In the genomic region with DNA sequence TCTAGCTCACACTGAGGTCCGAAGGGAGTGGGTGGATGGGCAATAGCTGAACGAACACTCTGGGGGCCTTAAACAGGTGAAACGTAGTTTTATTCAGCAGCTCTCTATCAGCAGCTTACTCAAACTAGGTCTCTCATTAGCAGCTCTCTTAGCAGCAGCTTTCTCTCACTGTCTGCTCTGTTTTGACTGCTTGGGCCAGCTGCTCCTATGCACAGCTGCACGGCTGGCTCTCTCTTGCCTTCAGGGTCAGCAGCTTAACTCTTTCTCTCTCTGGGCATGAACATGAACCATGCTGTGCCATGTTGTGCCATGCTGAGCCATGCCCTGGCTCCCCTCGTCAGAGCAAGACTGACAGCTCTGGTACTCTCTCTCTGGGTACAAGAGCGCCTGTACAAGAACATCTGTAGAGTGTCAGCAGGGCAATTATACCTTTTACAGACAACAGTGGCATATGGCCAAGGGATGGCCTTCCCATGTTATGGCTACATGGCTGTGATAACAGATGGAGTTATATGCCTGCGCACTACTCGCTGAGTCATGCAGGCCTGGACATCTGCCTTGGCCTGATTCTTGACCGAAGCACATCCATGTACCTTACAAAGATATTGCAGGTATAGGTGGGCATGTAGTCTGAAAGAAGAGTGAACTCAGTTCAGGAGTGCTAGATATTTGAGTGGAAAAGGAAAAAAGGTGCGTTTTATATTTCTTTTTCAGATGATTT, we compare ENCODE assay signal across 23 cellular contexts.
"Had no signal": no experiment of that assay in that cellular context is flagged by ENCODE, and none has a peak within 500 bp of the region (broad histone marks: within the 10 kb centered on the region; RNA-seq: fewer than 3 reads in every experiment).

No MANE protein-coding gene starts in this region.

- H3K36me3 ChIP-seq: lower lobe of right lung, neutrophil, ovary, suprapubic skin, transverse colon, WERI-Rb-1 had no signal

- H3K79me2 ChIP-seq: hepatocyte had no signal

- H3K4me1 ChIP-seq: lower lobe of right lung, stomach, suprapubic skin, transverse colon had no signal

- H3K36me3 Mint-ChIP-seq: stimulated activated effector memory CD8-positive, alpha-beta T cell treated with anti-CD3 and anti-CD28 coated beads, Interleukin-12 subunit alpha, Interleukin-12 subunit beta, amount 100 ng/mL, for 72 hours had no signal

- H3K27ac ChIP-seq: hepatocyte, lower lobe of right lung, neutrophil, ovary, skin epidermis, stomach, suprapubic skin, transverse colon, WERI-Rb-1 had no signal

- H3K4me3 Mint-ChIP-seq: brain; immature natural killer cell; natural killer cell treated with Interleukin-12 subunit alpha and Interleukin-12 subunit beta and Interleukin-15 and Interleukin-18, amount 100 ng/mL, for 72 hours; stimulated activated effector memory CD8-positive, alpha-beta T cell treated with anti-CD3 and anti-CD28 coated beads, Interleukin-12 subunit alpha, Interleukin-12 subunit beta, amount 100 ng/mL, for 72 hours had no signal

- H3K4me1 Mint-ChIP-seq: immature natural killer cell; stimulated activated effector memory CD8-positive, alpha-beta T cell treated with anti-CD3 and anti-CD28 coated beads, Interleukin-12 subunit alpha, Interleukin-12 subunit beta, amount 100 ng/mL, for 72 hours had no signal

- H2AFZ ChIP-seq: hepatocyte had no signal

- H3K4me3 ChIP-seq: hepatocyte, lower lobe of right lung, ovary, skin epidermis, stomach, suprapubic skin, transverse colon had no signal

- H3K27me3 Mint-ChIP-seq: brain; natural killer cell treated with Interleukin-12 subunit alpha and Interleukin-12 subunit beta and Interleukin-15 and Interleukin-18, amount 100 ng/mL, for 72 hours had no signal

- DNase-seq: activated CD4-positive, alpha-beta T cell treated with anti-CD3 and anti-CD28 coated beads for 1 hour; activated CD4-positive, alpha-beta T cell treated with anti-CD3 and anti-CD28 coated beads, Interleukin-2, amount 50 U/mL, for 1 hour; activated T-cell treated with anti-CD3 and anti-CD28 coated beads, Interleukin-2, amount 50 U/mL, for 1 hour; effector CD4-positive, alpha-beta T cell; foreskin melanocyte; immature natural killer cell; lower lobe of right lung; ovary; right cardiac atrium; stimulated activated CD4-positive, alpha-beta T cell treated with anti-CD3 and anti-CD28 coated beads, Interleukin-1b, Interleukin-23, amount 100 ng/mL, for 48 hours; stomach; transverse colon; WERI-Rb-1 had no signal

- H3K9me3 ChIP-seq: lower lobe of right lung, neutrophil, ovary, stomach, suprapubic skin, transverse colon had no signal

- ATAC-seq: activated naive CD4-positive, alpha-beta T cell treated with anti-CD3 and anti-CD28 coated beads, Interleukin-2, amount 50 U/mL, for 72 hours; esophagus mucosa; left lobe of liver; lower lobe of right lung; natural killer cell treated with Interleukin-12 subunit alpha and Interleukin-12 subunit beta and Interleukin-15 and Interleukin-18, amount 100 ng/mL, for 72 hours; right cardiac atrium; stimulated activated effector memory CD8-positive, alpha-beta T cell treated with anti-CD3 and anti-CD28 coated beads, Interleukin-12 subunit alpha, Interleukin-12 subunit beta, amount 100 ng/mL, for 72 hours had no signal

- H3K4me2 ChIP-seq: hepatocyte had no signal

- H3K27ac Mint-ChIP-seq: activated naive CD4-positive, alpha-beta T cell treated with anti-CD3 and anti-CD28 coated beads, Interleukin-2, amount 50 U/mL, for 72 hours; immature natural killer cell; natural killer cell treated with Interleukin-12 subunit alpha and Interleukin-12 subunit beta and Interleukin-15 and Interleukin-18, amount 100 ng/mL, for 72 hours; stimulated activated effector memory CD8-positive, alpha-beta T cell treated with anti-CD3 and anti-CD28 coated beads, Interleukin-12 subunit alpha, Interleukin-12 subunit beta, amount 100 ng/mL, for 72 hours had no signal

- H3K27me3 ChIP-seq: hepatocyte, neutrophil, ovary, stomach, suprapubic skin, transverse colon had no signal
